In the genomic region with DNA sequence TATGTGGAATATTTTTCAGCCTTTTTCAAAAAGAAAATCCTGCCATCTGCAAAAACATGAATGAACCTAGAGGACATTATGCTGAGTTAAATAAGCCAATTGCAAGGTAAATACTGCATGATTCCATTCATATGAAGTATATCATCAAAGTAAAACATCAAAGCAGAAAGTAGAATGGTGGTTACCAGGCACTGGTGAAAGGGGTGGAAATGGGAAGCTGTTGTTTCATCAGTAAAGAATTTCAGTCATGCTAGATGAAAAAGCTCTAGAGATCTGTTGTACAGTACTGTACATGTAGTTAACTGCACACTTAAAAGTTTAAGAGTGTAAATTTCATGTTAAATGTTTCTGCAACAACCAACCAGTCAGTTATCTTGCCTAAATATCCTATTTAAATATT, we compare ENCODE assay signal across 23 cellular contexts.
"Had no signal": no experiment of that assay in that cellular context is flagged by ENCODE, and none has a peak within 500 bp of the region (broad histone marks: within the 10 kb centered on the region; RNA-seq: fewer than 3 reads in every experiment).

No MANE protein-coding gene starts in this region.

- H3K36me3 Mint-ChIP-seq: activated naive CD4-positive, alpha-beta T cell treated with anti-CD3 and anti-CD28 coated beads, Interleukin-2, amount 50 U/mL, for 24 hours; memory B cell; neural progenitor cell had no signal

- H3K4me3 Mint-ChIP-seq: activated naive CD4-positive, alpha-beta T cell treated with anti-CD3 and anti-CD28 coated beads, Interleukin-2, amount 50 U/mL, for 24 hours; central memory CD8-positive, alpha-beta T cell; memory B cell; neural progenitor cell had no signal

- ATAC-seq: body of pancreas, gastroesophageal sphincter, heart right ventricle, left ventricle myocardium superior, right cardiac atrium had no signal

- H3K4me1 Mint-ChIP-seq: activated naive CD4-positive, alpha-beta T cell treated with anti-CD3 and anti-CD28 coated beads, Interleukin-2, amount 50 U/mL, for 24 hours; central memory CD8-positive, alpha-beta T cell; memory B cell; neural progenitor cell had no signal

- H3K27me3 Mint-ChIP-seq: activated naive CD4-positive, alpha-beta T cell treated with anti-CD3 and anti-CD28 coated beads, Interleukin-2, amount 50 U/mL, for 24 hours; central memory CD8-positive, alpha-beta T cell; memory B cell had no signal

- H3K4me3 ChIP-seq: adrenal gland, body of pancreas, gastroesophageal sphincter, heart right ventricle, neural progenitor cell, prostate gland, skin epidermis, stomach had no signal

- DNase-seq: activated CD4-positive, alpha-beta T cell treated with anti-CD3 and anti-CD28 coated beads for 1 hour; activated CD8-positive, alpha-beta memory T cell treated with anti-CD3 and anti-CD28 coated beads for 24 hours; activated CD8-positive, alpha-beta memory T cell treated with anti-CD3 and anti-CD28 coated beads, Interleukin-2, amount 50 U/mL, for 48 hours; activated effector memory CD4-positive, alpha-beta T cell treated with anti-CD3 and anti-CD28 coated beads, Interleukin-2, amount 50 U/mL, for 16 hours; activated T-cell treated with anti-CD3 and anti-CD28 coated beads, Interleukin-2, amount 50 U/mL, for 48 hours; adrenal gland; body of pancreas; cortex of kidney; heart right ventricle; kidney glomerular epithelial cell; left ventricle myocardium superior; right cardiac atrium; stimulated activated CD4-positive, alpha-beta T cell treated with anti-CD3 and anti-CD28 coated beads, Interleukin-4, amount 100 ng/mL, for 1 hour; stomach; T-helper 2 cell; WERI-Rb-1 had no signal

- H3K27ac Mint-ChIP-seq: activated naive CD4-positive, alpha-beta T cell treated with anti-CD3 and anti-CD28 coated beads, Interleukin-2, amount 50 U/mL, for 24 hours; memory B cell; neural progenitor cell had no signal
